In genomic region chr2:37376421-37377186, GRCh38 we compare ENCODE assay signal across 8 cellular contexts. TPM values are rescaled to one million over a fixed set of nuclear protein-coding genes. Genes with fewer than 3 reads are reported as not detected.
DNase-seq lines count a peak whose midpoint lies in the region; ATAC-seq, FAIRE-seq and TF ChIP-seq lines count a peak whose summit lies in the region.

No MANE protein-coding gene starts in this region.

- H2AFZ ChIP-seq in astrocyte (ENCODE audit: low read depth, low read length): peak overlapping the region; percentile 11
- H2AFZ ChIP-seq in osteoblast (ENCODE audit: low read length): peak overlapping the region; percentile 4

- H3K27ac Mint-ChIP-seq in astrocyte (ENCODE audit: unreplicated experiment): no peak overlapping the region

- H3K9me3 Mint-ChIP-seq in astrocyte (ENCODE audit: unreplicated experiment): no peaks in the 10 kb centered on the region

- no peaks in the 10 kb centered on the region for H3K27me3 Mint-ChIP-seq in astrocyte (ENCODE audit: low read depth, unreplicated experiment)

- H3K4me1 Mint-ChIP-seq in astrocyte (ENCODE audit: low read depth, unreplicated experiment): peaks cover 25% of the 10 kb centered on the region

- TF ChIP-seq CTCF in astrocyte (IDR thresholded peaks at IDR 0.05; ENCODE audit: insufficient read depth, low read depth, low read length): no peak
- no peak for TF ChIP-seq CTCF in osteoblast (IDR thresholded peaks at IDR 0.05; ENCODE audit: extremely low read depth, low read depth, low read length)

- H3K79me2 ChIP-seq in astrocyte (ENCODE audit: insufficient read depth, low read length) (no peaks in the 10 kb centered on the region), osteoblast (ENCODE audit: insufficient read depth, low read length) (no peaks in the 10 kb centered on the region)

- peak; percentile 55 for DNase-seq in stimulated activated CD4-positive, alpha-beta T cell treated with anti-CD3 and anti-CD28 coated beads, Interleukin-15, amount 100 ng/mL, for 24 hours
- no peak for DNase-seq in stimulated activated CD4-positive, alpha-beta T cell treated with anti-CD3 and anti-CD28 coated beads, Interleukin-12 subunit alpha, Interleukin-12 subunit beta, amount 100 ng/mL, for 4 hours
- DNase-seq in NCI-H2107 (lab: John Stamatoyannopoulos, UW) (peak; percentile 19), astrocyte (ENCODE audit: low read depth) (peak; percentile 94), osteoblast (ENCODE audit: insufficient read length, low spot score, missing footprints) (no peak), RCC 7860 (ENCODE audit: low spot score) (no peak), SK-N-DZ (ENCODE audit: low spot score) (no peak)

- no peak overlapping the region for H3K4me3 Mint-ChIP-seq in astrocyte (ENCODE audit: unreplicated experiment)

- H3K36me3 Mint-ChIP-seq in astrocyte (ENCODE audit: low read depth, unreplicated experiment): peaks cover 2% of the 10 kb centered on the region

- peak; percentile 86 for ATAC-seq in HG02763 (IDR thresholded peaks at IDR 0.05; ENCODE audit: unreplicated experiment)

- no peaks in the 10 kb centered on the region for H3K9me3 ChIP-seq in astrocyte (ENCODE audit: insufficient read depth, low read depth, low read length)
- H3K9me3 ChIP-seq in osteoblast (ENCODE audit: low read depth, low read length): no peaks in the 10 kb centered on the region

- H3K9ac ChIP-seq in astrocyte (ENCODE audit: low read length): peak overlapping the region; percentile 47

- H3K4me1 ChIP-seq in astrocyte (ENCODE audit: insufficient read depth, low read length): peaks cover 25% of the 10 kb centered on the region
- peaks cover 43% of the 10 kb centered on the region for H3K4me1 ChIP-seq in osteoblast (ENCODE audit: insufficient read depth, low read length)

- no peaks in the 10 kb centered on the region for H4K20me1 ChIP-seq in astrocyte (ENCODE audit: insufficient read depth, low read length)
- no peaks in the 10 kb centered on the region for H4K20me1 ChIP-seq in osteoblast (ENCODE audit: insufficient read depth, low read length)

- H3K4me2 ChIP-seq in astrocyte (ENCODE audit: low read length) (peak overlapping the region; percentile 65), osteoblast (ENCODE audit: insufficient read depth, low read length) (peak overlapping the region; percentile 71)

- H3K4me3 ChIP-seq in astrocyte (ENCODE audit: insufficient read depth, low read depth, low read length) (peak overlapping the region; percentile 24), osteoblast (ENCODE audit: insufficient read depth, low read length) (peak overlapping the region; percentile 10)

- H3K27me3 ChIP-seq in astrocyte (ENCODE audit: insufficient read depth, low read length) (no peaks in the 10 kb centered on the region), osteoblast (ENCODE audit: insufficient read depth, low read length) (no peaks in the 10 kb centered on the region)

- H3K27ac ChIP-seq in astrocyte (ENCODE audit: low read depth, low read length): peak overlapping the region; percentile 62
- H3K27ac ChIP-seq in osteoblast (ENCODE audit: low read depth, low read length): peak overlapping the region; percentile 77

- H3K36me3 ChIP-seq in astrocyte (ENCODE audit: insufficient read depth, low read length) (no peaks in the 10 kb centered on the region), osteoblast (ENCODE audit: insufficient read depth, low read length) (no peaks in the 10 kb centered on the region)

- FAIRE-seq in astrocyte (lab: Jason Lieb, UNC) (peak; percentile 23), RCC 7860 (lab: Jason Lieb, UNC) (no peak)

RNA-seq across cellular contexts. Expression of gene QPCT, which starts 32.2 kb away (rescaled TPM):
- total RNA-seq in astrocyte (23.1 and 25.2 TPM in 2 replicates), osteoblast (25.0 and 25.7 TPM in 2 replicates)
- not detected in 2 replicates for polyA plus RNA-seq in SK-N-DZ (2014; cell fraction: cytosol; rRNA removed)
- not detected in 2 replicates for polyA plus RNA-seq in SK-N-DZ (2014; cell fraction: nucleus; rRNA removed)

RNA-seq across cellular contexts. Expression of gene PRKD3, which starts 52.0 kb away (rescaled TPM):
- total RNA-seq in astrocyte: 40.0 and 42.5 TPM in 2 replicates
- total RNA-seq in osteoblast: 62.5 and 68.0 TPM in 2 replicates
- 20.7 and 24.3 TPM in 2 replicates for polyA plus RNA-seq in SK-N-DZ (2014; cell fraction: cytosol; rRNA removed)
- 22.9 and 33.0 TPM in 2 replicates for polyA plus RNA-seq in SK-N-DZ (2014; cell fraction: nucleus; rRNA removed)

Comparison
In these comparisons a context has a peak if more than half of its experiments do, and no peak if none do; other contexts are left out.
1. DNase-seq: peak in stimulated activated CD4-positive, alpha-beta T cell treated with anti-CD3 and anti-CD28 coated beads, Interleukin-15, amount 100 ng/mL, for 24 hours (single experiment), NCI-H2107 (single experiment) and astrocyte (single experiment); none in stimulated activated CD4-positive, alpha-beta T cell treated with anti-CD3 and anti-CD28 coated beads, Interleukin-12 subunit alpha, Interleukin-12 subunit beta, amount 100 ng/mL, for 4 hours (single experiment), osteoblast (single experiment), RCC 7860 (single experiment) and SK-N-DZ (single experiment).